8 cellular contexts compared by ENCODE assay signal in genomic region chr3:18389108-18389733, GRCh38. TPM values are rescaled to one million over a fixed set of nuclear protein-coding genes. Genes with fewer than 3 reads are reported as not detected.
DNase-seq lines count a peak whose midpoint lies in the region; ATAC-seq lines count a peak whose summit lies in the region.

No MANE protein-coding gene starts in this region.

- POLR2A ChIA-PET in naive thymus-derived CD4-positive, alpha-beta T cell (lab: Charles Lee), result interaction anchor here (0.7 to 3.0 kb wide), 5 partner anchors 13 to 365 kb away, joined by 3 to 13 read pairs (median 3); no protein-coding TSS in a partner anchor

- H3K9me3 Mint-ChIP-seq in naive thymus-derived CD4-positive, alpha-beta T cell, result no peaks in the 10 kb centered on the region

- intact Hi-C loops in naive thymus-derived CD4-positive, alpha-beta T cell (cut with micrococcal nuclease), result loop anchor here (1.0 to 10.0 kb wide), 7 partner anchors 13 to 1788 kb away; no protein-coding TSS in a partner anchor

- no peaks in the 10 kb centered on the region for H3K27me3 Mint-ChIP-seq in naive thymus-derived CD4-positive, alpha-beta T cell

- no peaks in the 10 kb centered on the region for H3K27me3 ChIP-seq in naive thymus-derived CD4-positive, alpha-beta T cell (ENCODE audit: control insufficient read depth in 2 of 2, insufficient read depth in 2 of 2, low read length in 2 of 2)

- peak overlapping the region in 7 of 9 donors; percentile 2 to 79 (median 47) for H3K27ac Mint-ChIP-seq in naive thymus-derived CD4-positive, alpha-beta T cell

- H3K36me3 ChIP-seq in naive thymus-derived CD4-positive, alpha-beta T cell (ENCODE audit: control insufficient read depth in 2 of 3, insufficient read depth in 3 of 3, low read length in 3 of 3), result peaks cover 0 to 16% (median 4%) of the 10 kb centered on the region in 3 experiments

- in situ Hi-C loops in ACHN (cut with HindIII; ENCODE audit: low pct_ligation_motif_present, low pct_unique_long_range_greater_than_20kb, low sequenced_read_pairs), result no loop called here

- CTCF ChIA-PET in naive thymus-derived CD4-positive, alpha-beta T cell (lab: Charles Lee), result interaction anchor here (0.6 to 1.9 kb wide), 10 partner anchors 9 to 365 kb away, joined by 3 to 7 read pairs (median 4); no protein-coding TSS in a partner anchor

- DNase-seq in ACHN (peak; percentile 12), EL (peak; percentile 11), NCI-H2227 (lab: John Stamatoyannopoulos, UW; ENCODE audit: unreplicated experiment) (peak; percentile 28), cerebellar cortex (ENCODE audit: low spot score) (peak; percentile 28), occipital lobe (lab: John Stamatoyannopoulos, UW) (no peak)
- DNase-seq in naive thymus-derived CD4-positive, alpha-beta T cell, result peak in 7 of 9 donors; percentile 32 to 63 (median 53)
- DNase-seq in effector CD8-positive, alpha-beta T cell (lab: John Stamatoyannopoulos, UW), result no peak

- H3K27ac ChIP-seq in naive thymus-derived CD4-positive, alpha-beta T cell (ENCODE audit: low read depth, low read length), result peak overlapping the region; percentile 17

- no peak overlapping the region for H3K4me3 ChIP-seq in naive thymus-derived CD4-positive, alpha-beta T cell (ENCODE audit: low read length)

- H3K9me3 ChIP-seq in naive thymus-derived CD4-positive, alpha-beta T cell (ENCODE audit: control insufficient read depth in 2 of 3, low read length in 3 of 3), result no peaks in the 10 kb centered on the region

- peak overlapping the region in 8 of 10 donors; percentile 4 to 58 (median 28) for H3K4me3 Mint-ChIP-seq in naive thymus-derived CD4-positive, alpha-beta T cell

- H3K4me1 Mint-ChIP-seq in naive thymus-derived CD4-positive, alpha-beta T cell, result peaks cover 21 to 95% (median 88%) of the 10 kb centered on the region in 7 donors

- H3K36me3 Mint-ChIP-seq in naive thymus-derived CD4-positive, alpha-beta T cell, result peaks cover 11 to 46% (median 20%) of the 10 kb centered on the region in 5 donors

- peaks cover 0 to 41% of the 10 kb centered on the region in 2 donors for H3K4me1 ChIP-seq in naive thymus-derived CD4-positive, alpha-beta T cell (ENCODE audit: control insufficient read depth in 2 of 2, insufficient read depth in 2 of 2, low read length in 2 of 2)

- ATAC-seq in naive thymus-derived CD4-positive, alpha-beta T cell, result peak; percentile 71
- no peak for ATAC-seq in HG02970 (IDR thresholded peaks at IDR 0.05; ENCODE audit: low FRiP score, unreplicated experiment)

RNA-seq across cellular contexts. Expression of gene SATB1, which starts 35.9 kb away (rescaled TPM):
- 100 to 1,000 TPM; 258 to 482 (median 451) TPM for total RNA-seq in naive thymus-derived CD4-positive, alpha-beta T cell
- 100 to 1,000 TPM; 286 to 389 TPM for polyA plus RNA-seq in naive thymus-derived CD4-positive, alpha-beta T cell
- total RNA-seq in occipital lobe, result 166 TPM

Comparison
In these comparisons a context has a peak if more than half of its experiments do, and no peak if none do; other contexts are left out.
1. DNase-seq: peak in ACHN (single experiment), EL (single experiment), NCI-H2227 (single experiment), cerebellar cortex (single experiment) and naive thymus-derived CD4-positive, alpha-beta T cell (7 of 9); none in occipital lobe (single experiment) and effector CD8-positive, alpha-beta T cell (single experiment).